Comparison of ENCODE assay signal across 16 cellular contexts in the genomic region with DNA sequence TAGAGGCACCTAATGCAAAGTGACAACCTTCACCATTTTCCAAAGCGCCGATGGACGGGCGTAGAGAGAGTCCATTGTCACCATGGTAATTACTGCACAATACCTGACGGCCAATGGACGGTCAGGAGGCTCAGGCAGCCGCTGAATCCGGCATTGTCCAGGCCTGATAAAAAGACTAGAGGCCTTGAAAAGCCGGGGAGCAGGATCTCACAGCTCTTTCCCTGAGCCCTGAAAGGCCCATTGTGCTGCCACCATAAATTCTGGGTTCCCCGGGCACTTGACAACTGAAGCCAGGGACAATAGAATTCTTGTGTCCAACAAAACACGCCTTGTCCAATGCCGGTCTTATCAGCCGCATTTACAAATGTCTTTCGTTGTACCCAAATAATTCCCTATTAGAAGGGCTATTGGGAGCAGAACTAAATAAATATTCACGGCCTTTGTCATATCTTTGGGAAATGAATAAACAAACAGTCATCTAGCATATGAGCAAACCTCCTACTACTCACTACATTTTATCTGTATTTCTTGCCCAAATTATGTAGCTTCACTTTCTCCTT.
A peak's percentile ranks its signal among the peaks of the same experiment; 100 is the strongest.
DNase-seq lines count a peak whose midpoint lies in the region; TF ChIP-seq lines count a peak whose summit lies in the region.
"Had no signal": no experiment of that assay in that cellular context is flagged by ENCODE, and none has a peak within 500 bp of the region (broad histone marks: within the 10 kb centered on the region; RNA-seq: fewer than 3 reads in every experiment).

No MANE protein-coding gene starts in this region.

- no peaks in the 10 kb centered on the region for H3K9me3 ChIP-seq in suprapubic skin

- H3K4me1 ChIP-seq in suprapubic skin = no peaks in the 10 kb centered on the region
- H3K4me1 ChIP-seq: foreskin keratinocyte had no signal

- peaks cover 68% of the 10 kb centered on the region for H3K4me1 Mint-ChIP-seq in neural crest cell
- H3K4me1 Mint-ChIP-seq: activated CD4-positive, alpha-beta T cell treated with anti-CD3 and anti-CD28 coated beads for 36 hours; activated naive CD4-positive, alpha-beta T cell treated with anti-CD3 and anti-CD28 coated beads, Interleukin-2, amount 50 U/mL, for 24 hours had no signal

- H3K9me3 Mint-ChIP-seq in neural crest cell = peaks cover 6% of the 10 kb centered on the region
- H3K9me3 Mint-ChIP-seq: activated naive CD4-positive, alpha-beta T cell treated with anti-CD3 and anti-CD28 coated beads, Interleukin-2, amount 50 U/mL, for 24 hours; activated T-helper 1 cell treated with anti-CD3 and anti-CD28 coated beads, Interleukin-12 subunit alpha, Interleukin-12 subunit beta, Interleukin-2, Interleukin-4 antibody, amounts not matched to agents 30 ng/mL and 10 ng/mL and 1 ng/mL, durations not matched to agents 14 hours and 24 hours and 36 hours; mesothelial cell of epicardium; nephron had no signal

- no peak for TF ChIP-seq EP300 in suprapubic skin (IDR thresholded peaks at IDR 0.05)

- H3K36me3 ChIP-seq in suprapubic skin = no peaks in the 10 kb centered on the region

- peak overlapping the region; percentile 75 for H3K4me3 Mint-ChIP-seq in neural crest cell
- H3K4me3 Mint-ChIP-seq: activated CD4-positive, alpha-beta T cell treated with anti-CD3 and anti-CD28 coated beads for 36 hours; activated naive CD4-positive, alpha-beta T cell treated with anti-CD3 and anti-CD28 coated beads, Interleukin-2, amount 50 U/mL, for 24 hours; activated T-helper 1 cell treated with anti-CD3 and anti-CD28 coated beads, Interleukin-12 subunit alpha, Interleukin-12 subunit beta, Interleukin-2, Interleukin-4 antibody, amounts not matched to agents 30 ng/mL and 10 ng/mL and 1 ng/mL, durations not matched to agents 14 hours and 24 hours and 36 hours; mesothelial cell of epicardium; nephron had no signal

- H3K27ac ChIP-seq in suprapubic skin = no peak overlapping the region
- H3K27ac ChIP-seq: foreskin keratinocyte had no signal

- no peak for TF ChIP-seq POLR2A in suprapubic skin (IDR thresholded peaks at IDR 0.05)

- DNase-seq in amygdala (lab: John Stamatoyannopoulos, UW) = peak in 54 of 56 donors; percentile 15 to 94 (median 79)
- DNase-seq in foreskin melanocyte = peak; percentile 93
- DNase-seq in neural crest cell (ENCODE audit: low read depth, low spot score) = peak; percentile 65
- peak; percentile 98 for DNase-seq in superior temporal gyrus (ENCODE audit: extremely low spot score)
- no peak for DNase-seq in suprapubic skin (ENCODE audit: low spot score in 2 of 2)
- DNase-seq in activated CD8-positive, alpha-beta memory T cell treated with anti-CD3 and anti-CD28 coated beads, Interleukin-2, amount 50 U/mL, for 48 hours = no peak
- DNase-seq in GM19238 (ENCODE audit: insufficient read length, low spot score) = no peak
- DNase-seq: activated CD4-positive, alpha-beta T cell treated with anti-CD3 and anti-CD28 coated beads for 36 hours; DMS 273 treated with DMSO at 0.1 percent for 48 hours; foreskin keratinocyte; NCI-H1417 treated with DMSO at 0.1 percent for 48 hours; NCI-H524 had no signal

- TF ChIP-seq CTCF in neural crest cell (conservative IDR thresholded peaks at IDR 0.05) (no peak), suprapubic skin (IDR thresholded peaks at IDR 0.05) (no peak)

- no peak overlapping the region for H3K4me3 ChIP-seq in suprapubic skin

- peak overlapping the region; percentile 58 for H3K27ac Mint-ChIP-seq in neural crest cell (ENCODE audit: unreplicated experiment)
- H3K27ac Mint-ChIP-seq: activated CD4-positive, alpha-beta T cell treated with anti-CD3 and anti-CD28 coated beads for 36 hours; activated naive CD4-positive, alpha-beta T cell treated with anti-CD3 and anti-CD28 coated beads, Interleukin-2, amount 50 U/mL, for 24 hours; activated T-helper 1 cell treated with anti-CD3 and anti-CD28 coated beads, Interleukin-12 subunit alpha, Interleukin-12 subunit beta, Interleukin-2, Interleukin-4 antibody, amounts not matched to agents 30 ng/mL and 10 ng/mL and 1 ng/mL, durations not matched to agents 14 hours and 24 hours and 36 hours; mesothelial cell of epicardium had no signal

- H3K36me3 Mint-ChIP-seq in neural crest cell (ENCODE audit: low read depth) = no peaks in the 10 kb centered on the region
- H3K36me3 Mint-ChIP-seq: activated naive CD4-positive, alpha-beta T cell treated with anti-CD3 and anti-CD28 coated beads, Interleukin-2, amount 50 U/mL, for 24 hours; mesothelial cell of epicardium had no signal

- 70% methylated on average over 14 of the region's 15 CpGs for WGBS in suprapubic skin

- H3K27me3 Mint-ChIP-seq in neural crest cell (ENCODE audit: low read depth) = peaks cover 28% of the 10 kb centered on the region
- H3K27me3 Mint-ChIP-seq: activated naive CD4-positive, alpha-beta T cell treated with anti-CD3 and anti-CD28 coated beads, Interleukin-2, amount 50 U/mL, for 24 hours had no signal

- no peaks in the 10 kb centered on the region for H3K27me3 ChIP-seq in suprapubic skin
- H3K27me3 ChIP-seq: foreskin keratinocyte had no signal

Comparison
In these comparisons a context has a peak if more than half of its experiments do, and no peak if none do; other contexts are left out.
1. DNase-seq: peak in amygdala (54 of 56), foreskin melanocyte (single experiment), neural crest cell (single experiment) and superior temporal gyrus (single experiment); none in suprapubic skin (0 of 2), activated CD8-positive, alpha-beta memory T cell treated with anti-CD3 and anti-CD28 coated beads, Interleukin-2, amount 50 U/mL, for 48 hours (single experiment) and GM19238 (single experiment).